Comparison of ENCODE assay signal across 20 cellular contexts in genomic region chr19:34180709-34181108, GRCh38. TPM values are rescaled to one million over a fixed set of nuclear protein-coding genes. Genes with fewer than 3 reads are reported as not detected.
A peak's percentile ranks its signal among the peaks of the same experiment; 100 is the strongest.
DNase-seq lines count a peak whose midpoint lies in the region; ATAC-seq and TF ChIP-seq lines count a peak whose summit lies in the region.
"Had no signal": no experiment of that assay in that cellular context is flagged by ENCODE, and none has a peak within 500 bp of the region (broad histone marks: within the 10 kb centered on the region; RNA-seq: fewer than 3 reads in every experiment).

No MANE protein-coding gene starts in this region.

- H3K27ac ChIP-seq in cardiac muscle cell: peak overlapping the region; percentile 64
- H3K27ac ChIP-seq: lower lobe of right lung, RWPE1, transverse colon had no signal

- ATAC-seq in activated CD8-positive, alpha-beta T cell treated with anti-CD3 and anti-CD28 coated beads for 36 hours: no peak
- no peak for ATAC-seq in GM19023 (IDR thresholded peaks at IDR 0.05; ENCODE audit: unreplicated experiment)
- ATAC-seq: lower lobe of right lung had no signal

- H3K27me3 Mint-ChIP-seq in activated CD8-positive, alpha-beta T cell treated with anti-CD3 and anti-CD28 coated beads for 36 hours: no peaks in the 10 kb centered on the region

- H3K27me3 ChIP-seq in cardiac muscle cell (no peaks in the 10 kb centered on the region), mucosa of stomach (ENCODE audit: control insufficient read depth, insufficient read depth, low read length) (no peaks in the 10 kb centered on the region)
- H3K27me3 ChIP-seq: transverse colon had no signal

- H3K4me1 ChIP-seq in cardiac muscle cell (ENCODE audit: low read depth): peaks cover 37% of the 10 kb centered on the region
- peaks cover 35% of the 10 kb centered on the region for H3K4me1 ChIP-seq in mucosa of stomach (ENCODE audit: control insufficient read depth, insufficient read depth, low read length)

- CTCF ChIA-PET in activated CD8-positive, alpha-beta T cell treated with anti-CD3 and anti-CD28 coated beads for 36 hours (lab: Charles Lee): interaction anchor here (1.3 to 1.8 kb wide), 2 partner anchors 9 to 153 kb away, joined by 3 to 6 read pairs; no protein-coding TSS in a partner anchor

- POLR2A ChIA-PET in activated CD8-positive, alpha-beta T cell treated with anti-CD3 and anti-CD28 coated beads for 36 hours (lab: Charles Lee): no interaction called here

- intact Hi-C loops in cardiac septum (cut with DNase I): no loop called here
- intact Hi-C loops in activated CD8-positive, alpha-beta T cell treated with anti-CD3 and anti-CD28 coated beads for 36 hours (cut with micrococcal nuclease): no loop called here

- peaks cover 77% of the 10 kb centered on the region for H3K4me1 Mint-ChIP-seq in activated CD8-positive, alpha-beta T cell treated with anti-CD3 and anti-CD28 coated beads for 36 hours (ENCODE audit: low read depth)

- H3K9me3 Mint-ChIP-seq in activated CD8-positive, alpha-beta T cell treated with anti-CD3 and anti-CD28 coated beads for 36 hours: no peaks in the 10 kb centered on the region
- H3K9me3 Mint-ChIP-seq: activated T-helper 1 cell treated with anti-CD3 and anti-CD28 coated beads, Interleukin-12 subunit alpha, Interleukin-12 subunit beta, Interleukin-2, Interleukin-4 antibody, amounts not matched to agents 30 ng/mL and 10 ng/mL and 1 ng/mL, durations not matched to agents 14 hours and 24 hours and 36 hours had no signal

- DNase-seq in cardiac muscle cell (ENCODE audit: low read depth in 1 of 2, low spot score in 1 of 2) (no peak), cardiac septum (ENCODE audit: low spot score) (no peak), NCI-H524 (lab: John Stamatoyannopoulos, UW) (no peak), hippocampal formation (lab: John Stamatoyannopoulos, UW) (no peak), pons (ENCODE audit: low spot score) (no peak)
- DNase-seq in activated CD8-positive, alpha-beta T cell treated with anti-CD3 and anti-CD28 coated beads for 36 hours: no peak
- DNase-seq: activated CD4-positive, alpha-beta T cell treated with anti-CD3 and anti-CD28 coated beads, Interleukin-2, amount 50 U/mL, for 48 hours; Caco-2; cerebellar nuclear complex; effector memory CD4-positive, alpha-beta T cell; EL; lower lobe of right lung; NCI-H1930; stimulated activated naive CD4-positive, alpha-beta T cell; SW 1271; transverse colon had no signal

- H3K4me3 ChIP-seq in cardiac muscle cell (no peak overlapping the region), mucosa of stomach (ENCODE audit: low read length) (no peak overlapping the region)
- H3K4me3 ChIP-seq: lower lobe of right lung, transverse colon had no signal

- H3K36me3 ChIP-seq in cardiac muscle cell: peaks cover 7% of the 10 kb centered on the region
- H3K36me3 ChIP-seq in mucosa of stomach (ENCODE audit: control insufficient read depth, insufficient read depth, low read length): peaks cover 5% of the 10 kb centered on the region
- H3K36me3 ChIP-seq: lower lobe of right lung, transverse colon had no signal

- no peak overlapping the region for H3K4me3 Mint-ChIP-seq in activated CD8-positive, alpha-beta T cell treated with anti-CD3 and anti-CD28 coated beads for 36 hours
- H3K4me3 Mint-ChIP-seq: activated T-helper 1 cell treated with anti-CD3 and anti-CD28 coated beads, Interleukin-12 subunit alpha, Interleukin-12 subunit beta, Interleukin-2, Interleukin-4 antibody, amounts not matched to agents 30 ng/mL and 10 ng/mL and 1 ng/mL, durations not matched to agents 14 hours and 24 hours and 36 hours had no signal

- no peak for TF ChIP-seq CTCF in cardiac muscle cell (IDR thresholded peaks at IDR 0.05; ENCODE audit: low read depth, low read length)
- TF ChIP-seq CTCF in activated CD8-positive, alpha-beta T cell treated with anti-CD3 and anti-CD28 coated beads for 36 hours (IDR thresholded peaks at IDR 0.05): no peak

- H3K9me3 ChIP-seq in cardiac muscle cell (ENCODE audit: low read depth) (no peaks in the 10 kb centered on the region), mucosa of stomach (ENCODE audit: control insufficient read depth, low read length) (no peaks in the 10 kb centered on the region)
- H3K9me3 ChIP-seq: Caco-2, lower lobe of right lung, transverse colon had no signal

- H3K9ac ChIP-seq in mucosa of stomach (ENCODE audit: low read length): peak overlapping the region; percentile 6

- H3K36me3 Mint-ChIP-seq in activated CD8-positive, alpha-beta T cell treated with anti-CD3 and anti-CD28 coated beads for 36 hours (ENCODE audit: low read depth): peaks cover 40% of the 10 kb centered on the region

- peak overlapping the region; percentile 22 for H3K27ac Mint-ChIP-seq in activated CD8-positive, alpha-beta T cell treated with anti-CD3 and anti-CD28 coated beads for 36 hours
- H3K27ac Mint-ChIP-seq: activated T-helper 1 cell treated with anti-CD3 and anti-CD28 coated beads, Interleukin-12 subunit alpha, Interleukin-12 subunit beta, Interleukin-2, Interleukin-4 antibody, amounts not matched to agents 30 ng/mL and 10 ng/mL and 1 ng/mL, durations not matched to agents 14 hours and 24 hours and 36 hours had no signal

RNA-seq across cellular contexts. Expression of gene LSM14A, which starts 8.4 kb away (rescaled TPM):
- total RNA-seq in cardiac muscle cell: 115 and 203 TPM in 2 replicates
- polyA plus RNA-seq in cardiac muscle cell: 88.5 and 133 TPM in 2 replicates
- 69.5 TPM for total RNA-seq in cardiac septum
- 10 to 100 TPM; 98.6 to 99.3 TPM for total RNA-seq in activated CD8-positive, alpha-beta T cell treated with anti-CD3 and anti-CD28 coated beads for 36 hours
